In genomic region chr3:162710332-162711112, GRCh38 we compare ENCODE assay signal across 1 cellular context.
TF ChIP-seq lines count a peak whose summit lies in the region.

No MANE protein-coding gene starts in this region.

TF ChIP-seq in SK-N-SH, 30 proteins besides CTCF, POLR2A, EP300 and RAD21 (continued from another document):
- no peak for TF ChIP-seq FOSL2 (IDR thresholded peaks at IDR 0.05; ENCODE audit: borderline replicate concordance, low read depth)
- TF ChIP-seq TEAD4 (IDR thresholded peaks at IDR 0.05; ENCODE audit: borderline replicate concordance, insufficient read depth) = no peak
- no peak for TF ChIP-seq TAF1 (IDR thresholded peaks at IDR 0.05; ENCODE audit: borderline replicate concordance, low read depth, low read length)
- no peak for TF ChIP-seq MEF2A (IDR thresholded peaks at IDR 0.05; ENCODE audit: borderline replicate concordance, low read depth)
- no peak for TF ChIP-seq SMC3 (IDR thresholded peaks at IDR 0.05; ENCODE audit: low read depth, low read length)
- TF ChIP-seq RCOR1 (IDR thresholded peaks at IDR 0.05; ENCODE audit: low read length) = no peak
- TF ChIP-seq SIN3A (IDR thresholded peaks at IDR 0.05; ENCODE audit: borderline replicate concordance, low read depth, low read length) = no peak
- TF ChIP-seq REST (IDR thresholded peaks at IDR 0.05; ENCODE audit: low read depth, low read length) = no peak
- no peak for TF ChIP-seq TCF12 (IDR thresholded peaks at IDR 0.05)
- TF ChIP-seq ELF1 (IDR thresholded peaks at IDR 0.05) = no peak
